ENCODE assay signal across 13 cellular contexts in genomic region chr5:178320281-178320855, GRCh38.
"Had no signal": no experiment of that assay in that cellular context is flagged by ENCODE, and none has a peak within 500 bp of the region (broad histone marks: within the 10 kb centered on the region; RNA-seq: fewer than 3 reads in every experiment).

No MANE protein-coding gene starts in this region.

- H3K27ac ChIP-seq: left ventricle myocardium inferior, parathyroid adenoma had no signal

- H3K27me3 Mint-ChIP-seq: activated CD4-positive, alpha-beta T cell treated with anti-CD3 and anti-CD28 coated beads, Interleukin-2, amount 10 ng/mL, durations not matched to agents 7 days and 5 days; activated naive CD4-positive, alpha-beta T cell treated with anti-CD3 and anti-CD28 coated beads, Interleukin-2, amount 50 U/mL, for 24 hours had no signal

- H3K4me3 Mint-ChIP-seq: activated CD4-positive, alpha-beta T cell treated with anti-CD3 and anti-CD28 coated beads, Interleukin-2, amount 10 ng/mL, durations not matched to agents 7 days and 5 days; activated naive CD4-positive, alpha-beta T cell treated with anti-CD3 and anti-CD28 coated beads, Interleukin-2, amount 50 U/mL, for 24 hours; brain; central memory CD8-positive, alpha-beta T cell had no signal

- DNase-seq: activated CD4-positive, alpha-beta T cell treated with anti-CD3 and anti-CD28 coated beads, Interleukin-2, amount 10 ng/mL, durations not matched to agents 7 days and 5 days; activated CD4-positive, CD25-positive, alpha-beta regulatory T cell; left ventricle myocardium inferior; mesendoderm; retina; stimulated activated CD4-positive, alpha-beta T cell treated with anti-CD3 and anti-CD28 coated beads, Interleukin-2, amount 100 ng/mL, for 24 hours; stimulated activated naive CD4-positive, alpha-beta T cell treated with Interleukin-2 at 50 U/mL for 16 hours had no signal

- H3K4me1 Mint-ChIP-seq: activated CD4-positive, alpha-beta T cell treated with anti-CD3 and anti-CD28 coated beads, Interleukin-2, amount 10 ng/mL, durations not matched to agents 7 days and 5 days; activated naive CD4-positive, alpha-beta T cell treated with anti-CD3 and anti-CD28 coated beads, Interleukin-2, amount 50 U/mL, for 24 hours; central memory CD8-positive, alpha-beta T cell had no signal

- H3K79me2 ChIP-seq: parathyroid adenoma had no signal

- H3K36me3 ChIP-seq: left ventricle myocardium inferior, upper lobe of left lung had no signal

- H3K36me3 Mint-ChIP-seq: activated naive CD4-positive, alpha-beta T cell treated with anti-CD3 and anti-CD28 coated beads, Interleukin-2, amount 50 U/mL, for 24 hours; brain had no signal

- H3K9me3 ChIP-seq: left ventricle myocardium inferior, upper lobe of left lung had no signal

- H2AFZ ChIP-seq: parathyroid adenoma had no signal

- H3K27me3 ChIP-seq: upper lobe of left lung had no signal

- H3K9me3 Mint-ChIP-seq: activated naive CD4-positive, alpha-beta T cell treated with anti-CD3 and anti-CD28 coated beads, Interleukin-2, amount 50 U/mL, for 24 hours had no signal

- H3K4me3 ChIP-seq: left ventricle myocardium inferior, upper lobe of left lung had no signal

- H3K27ac Mint-ChIP-seq: activated CD4-positive, alpha-beta T cell treated with anti-CD3 and anti-CD28 coated beads, Interleukin-2, amount 10 ng/mL, durations not matched to agents 7 days and 5 days; activated naive CD4-positive, alpha-beta T cell treated with anti-CD3 and anti-CD28 coated beads, Interleukin-2, amount 50 U/mL, for 24 hours; activated T-helper 2 cell treated with anti-CD3 and anti-CD28 coated beads, Interferon-gamma antibody, Interleukin-2, Interleukin-4, amounts not matched to agents 10 μg/mL and 5 μg/mL and 100 μg/mL, durations not matched to agents 14 hours and 24 hours and 36 hours had no signal

- H3K9ac ChIP-seq: parathyroid adenoma had no signal

- H3K4me1 ChIP-seq: left ventricle myocardium inferior, parathyroid adenoma, upper lobe of left lung had no signal
